Comparison of ENCODE assay signal across 1 cellular context in the genomic region with DNA sequence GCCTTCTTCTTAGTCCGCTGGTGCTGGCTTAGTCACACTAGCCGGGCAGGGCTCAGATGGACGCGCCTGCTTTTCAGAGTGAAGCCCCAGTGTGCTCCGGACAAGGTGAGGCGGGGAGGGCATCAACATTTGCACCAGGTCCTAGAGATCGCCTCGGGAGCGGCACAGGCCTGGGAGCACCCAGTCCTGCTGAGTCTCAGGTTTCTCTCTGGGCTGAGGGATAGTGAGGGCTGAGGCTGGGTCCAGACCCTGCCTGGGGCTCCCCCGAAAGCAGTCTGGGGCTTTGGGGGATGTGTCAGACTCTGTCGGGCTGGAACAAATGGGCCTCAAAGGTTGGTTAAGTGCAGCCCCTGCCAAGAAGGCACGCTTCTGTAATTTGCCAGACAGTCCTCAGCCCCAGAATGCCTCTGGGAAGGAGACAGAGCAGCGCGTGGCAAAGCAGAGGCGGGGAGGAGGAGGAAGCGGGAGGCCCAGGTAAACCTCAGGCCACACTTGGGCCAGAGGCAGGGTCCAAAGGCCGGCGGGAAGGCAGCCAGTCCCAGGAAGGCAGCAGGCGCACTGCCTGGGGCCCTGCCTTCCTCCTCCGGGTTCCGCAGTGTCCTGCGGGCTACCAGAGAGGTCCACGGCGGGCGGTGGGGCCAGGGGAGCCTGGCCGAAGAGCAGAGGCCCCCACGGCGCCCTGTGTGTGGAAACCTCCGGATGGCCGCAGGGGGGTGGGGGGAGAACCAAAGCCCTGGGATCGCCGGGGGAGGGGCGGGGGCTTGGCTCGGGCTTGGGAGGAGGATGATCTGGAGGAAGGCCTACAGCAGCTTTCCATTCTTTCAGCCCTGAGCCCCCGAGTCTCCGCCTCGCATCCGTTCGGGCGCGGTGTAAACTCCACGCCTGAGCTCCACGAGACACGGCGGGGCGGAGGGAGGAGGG.
A peak's percentile ranks its signal among the peaks of the same experiment; 100 is the strongest.
TF ChIP-seq lines count a peak whose summit lies in the region.

No MANE protein-coding gene starts in this region.

TF ChIP-seq in HepG2, 621 proteins besides CTCF, POLR2A, EP300 and RAD21 (continued from another document and continues in another):
- no peak for TF ChIP-seq ZBTB46 (CRISPR knock-in tag; IDR thresholded peaks at IDR 0.05; ENCODE audit: borderline replicate concordance)
- TF ChIP-seq DNMT3B (CRISPR knock-in tag; conservative IDR thresholded peaks at IDR 0.05) = no peak
- peak; percentile 67 for TF ChIP-seq DPF2 (CRISPR knock-in tag; IDR thresholded peaks at IDR 0.05; ENCODE audit: borderline replicate concordance, low read depth)
- TF ChIP-seq NFRKB (IDR thresholded peaks at IDR 0.05) = no peak
- peak; percentile 63; the same call in 1 of the 2 replicates for TF ChIP-seq ZNF350 (CRISPR knock-in tag; IDR thresholded peaks at IDR 0.05; ENCODE audit: borderline replicate concordance, low read depth)
- TF ChIP-seq, protein P1, sequence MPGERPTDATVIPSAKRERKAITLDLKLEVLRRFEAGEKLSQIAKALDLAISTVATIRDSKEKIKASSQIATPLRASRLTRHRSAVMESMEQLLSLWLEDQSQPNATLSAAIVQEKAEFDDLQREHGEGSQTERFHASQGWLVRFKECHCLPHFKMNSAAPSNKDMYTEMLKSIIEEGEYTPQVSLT (CRISPR knock-in tag; IDR thresholded peaks at IDR 0.05; ENCODE audit: borderline replicate concordance, low read depth) = no peak
- TF ChIP-seq ZNF136 (CRISPR knock-in tag; IDR thresholded peaks at IDR 0.05; ENCODE audit: low read depth) = 0 out of 2 replicates have a peak, but pooled peaks have one; percentile 41
- TF ChIP-seq PAXIP1 (CRISPR knock-in tag; conservative IDR thresholded peaks at IDR 0.05) = peak; percentile 92
- TF ChIP-seq MIXL1 (CRISPR knock-in tag; IDR thresholded peaks at IDR 0.05) = no peak
- TF ChIP-seq CBFB (CRISPR knock-in tag; IDR thresholded peaks at IDR 0.05) = peak; percentile 79; the same call in 1 of the 2 replicates
- TF ChIP-seq HNRNPLL (IDR thresholded peaks at IDR 0.05; ENCODE audit: low read depth, low read length, poor library complexity, severe bottlenecking) = peak; percentile 43
- TF ChIP-seq RARA (CRISPR knock-in tag; IDR thresholded peaks at IDR 0.05) = peak; percentile 78
- TF ChIP-seq ZNF782 (CRISPR knock-in tag; IDR thresholded peaks at IDR 0.05; ENCODE audit: borderline replicate concordance) = 0 out of 2 replicates have a peak, but pooled peaks have one; percentile 64
- no peak for TF ChIP-seq CBX1 (IDR thresholded peaks at IDR 0.05; ENCODE audit: low read depth)
- TF ChIP-seq POGK (CRISPR knock-in tag; conservative IDR thresholded peaks at IDR 0.05) = no peak; the same call in none of the 2 replicates
- TF ChIP-seq, protein P2, sequence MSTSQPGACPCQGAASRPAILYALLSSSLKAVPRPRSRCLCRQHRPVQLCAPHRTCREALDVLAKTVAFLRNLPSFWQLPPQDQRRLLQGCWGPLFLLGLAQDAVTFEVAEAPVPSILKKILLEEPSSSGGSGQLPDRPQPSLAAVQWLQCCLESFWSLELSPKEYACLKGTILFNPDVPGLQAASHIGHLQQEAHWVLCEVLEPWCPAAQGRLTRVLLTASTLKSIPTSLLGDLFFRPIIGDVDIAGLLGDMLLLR (CRISPR knock-in tag; IDR thresholded peaks at IDR 0.05) = no peak
- TF ChIP-seq TGIF2 (CRISPR knock-in tag; IDR thresholded peaks at IDR 0.05) = no peak
- TF ChIP-seq TEF (CRISPR knock-in tag; IDR thresholded peaks at IDR 0.05) = no peak
- 0 out of 2 replicates have a peak, but pooled peaks have one; percentile 7 for TF ChIP-seq ZNF747 (CRISPR knock-in tag; IDR thresholded peaks at IDR 0.05; ENCODE audit: borderline replicate concordance)
- TF ChIP-seq, protein P3, sequence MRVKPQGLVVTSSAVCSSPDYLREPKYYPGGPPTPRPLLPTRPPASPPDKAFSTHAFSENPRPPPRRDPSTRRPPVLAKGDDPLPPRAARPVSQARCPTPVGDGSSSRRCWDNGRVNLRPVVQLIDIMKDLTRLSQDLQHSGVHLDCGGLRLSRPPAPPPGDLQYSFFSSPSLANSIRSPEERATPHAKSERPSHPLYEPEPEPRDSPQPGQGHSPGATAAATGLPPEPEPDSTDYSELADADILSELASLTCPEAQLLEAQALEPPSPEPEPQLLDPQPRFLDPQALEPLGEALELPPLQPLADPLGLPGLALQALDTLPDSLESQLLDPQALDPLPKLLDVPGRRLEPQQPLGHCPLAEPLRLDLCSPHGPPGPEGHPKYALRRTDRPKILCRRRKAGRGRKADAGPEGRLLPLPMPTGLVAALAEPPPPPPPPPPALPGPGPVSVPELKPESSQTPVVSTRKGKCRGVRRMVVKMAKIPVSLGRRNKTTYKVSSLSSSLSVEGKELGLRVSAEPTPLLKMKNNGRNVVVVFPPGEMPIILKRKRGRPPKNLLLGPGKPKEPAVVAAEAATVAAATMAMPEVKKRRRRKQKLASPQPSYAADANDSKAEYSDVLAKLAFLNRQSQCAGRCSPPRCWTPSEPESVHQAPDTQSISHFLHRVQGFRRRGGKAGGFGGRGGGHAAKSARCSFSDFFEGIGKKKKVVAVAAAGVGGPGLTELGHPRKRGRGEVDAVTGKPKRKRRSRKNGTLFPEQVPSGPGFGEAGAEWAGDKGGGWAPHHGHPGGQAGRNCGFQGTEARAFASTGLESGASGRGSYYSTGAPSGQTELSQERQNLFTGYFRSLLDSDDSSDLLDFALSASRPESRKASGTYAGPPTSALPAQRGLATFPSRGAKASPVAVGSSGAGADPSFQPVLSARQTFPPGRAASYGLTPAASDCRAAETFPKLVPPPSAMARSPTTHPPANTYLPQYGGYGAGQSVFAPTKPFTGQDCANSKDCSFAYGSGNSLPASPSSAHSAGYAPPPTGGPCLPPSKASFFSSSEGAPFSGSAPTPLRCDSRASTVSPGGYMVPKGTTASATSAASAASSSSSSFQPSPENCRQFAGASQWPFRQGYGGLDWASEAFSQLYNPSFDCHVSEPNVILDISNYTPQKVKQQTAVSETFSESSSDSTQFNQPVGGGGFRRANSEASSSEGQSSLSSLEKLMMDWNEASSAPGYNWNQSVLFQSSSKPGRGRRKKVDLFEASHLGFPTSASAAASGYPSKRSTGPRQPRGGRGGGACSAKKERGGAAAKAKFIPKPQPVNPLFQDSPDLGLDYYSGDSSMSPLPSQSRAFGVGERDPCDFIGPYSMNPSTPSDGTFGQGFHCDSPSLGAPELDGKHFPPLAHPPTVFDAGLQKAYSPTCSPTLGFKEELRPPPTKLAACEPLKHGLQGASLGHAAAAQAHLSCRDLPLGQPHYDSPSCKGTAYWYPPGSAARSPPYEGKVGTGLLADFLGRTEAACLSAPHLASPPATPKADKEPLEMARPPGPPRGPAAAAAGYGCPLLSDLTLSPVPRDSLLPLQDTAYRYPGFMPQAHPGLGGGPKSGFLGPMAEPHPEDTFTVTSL (CRISPR knock-in tag; IDR thresholded peaks at IDR 0.05; ENCODE audit: borderline replicate concordance) = no peak; the same call in 1 of the 2 replicates
- peak; percentile 57; the same call in 1 of the 2 replicates for TF ChIP-seq ZNF335 (CRISPR knock-in tag; IDR thresholded peaks at IDR 0.05)
- no peak; the same call in 1 of the 2 replicates for TF ChIP-seq ZSCAN21 (CRISPR knock-in tag; IDR thresholded peaks at IDR 0.05; ENCODE audit: borderline replicate concordance)
- TF ChIP-seq ZNF263 (CRISPR knock-in tag; IDR thresholded peaks at IDR 0.05) = peak; percentile 88
- TF ChIP-seq KDM2A (CRISPR knock-in tag; IDR thresholded peaks at IDR 0.05; ENCODE audit: borderline replicate concordance, low read depth) = peak; percentile 78; the same call in 1 of the 2 replicates
- peak; percentile 35; the same call in 1 of the 2 replicates for TF ChIP-seq PHF20 (CRISPR knock-in tag; IDR thresholded peaks at IDR 0.05)
- TF ChIP-seq GABPA (IDR thresholded peaks at IDR 0.05; ENCODE audit: low read depth, low read length) = no peak
- peak; percentile 23; the same call in 1 of the 2 replicates for TF ChIP-seq GABPA (CRISPR knock-in tag; IDR thresholded peaks at IDR 0.05; ENCODE audit: low read depth)
- TF ChIP-seq SATB2 (CRISPR knock-in tag; IDR thresholded peaks at IDR 0.05) = no peak
- TF ChIP-seq, protein P4, sequence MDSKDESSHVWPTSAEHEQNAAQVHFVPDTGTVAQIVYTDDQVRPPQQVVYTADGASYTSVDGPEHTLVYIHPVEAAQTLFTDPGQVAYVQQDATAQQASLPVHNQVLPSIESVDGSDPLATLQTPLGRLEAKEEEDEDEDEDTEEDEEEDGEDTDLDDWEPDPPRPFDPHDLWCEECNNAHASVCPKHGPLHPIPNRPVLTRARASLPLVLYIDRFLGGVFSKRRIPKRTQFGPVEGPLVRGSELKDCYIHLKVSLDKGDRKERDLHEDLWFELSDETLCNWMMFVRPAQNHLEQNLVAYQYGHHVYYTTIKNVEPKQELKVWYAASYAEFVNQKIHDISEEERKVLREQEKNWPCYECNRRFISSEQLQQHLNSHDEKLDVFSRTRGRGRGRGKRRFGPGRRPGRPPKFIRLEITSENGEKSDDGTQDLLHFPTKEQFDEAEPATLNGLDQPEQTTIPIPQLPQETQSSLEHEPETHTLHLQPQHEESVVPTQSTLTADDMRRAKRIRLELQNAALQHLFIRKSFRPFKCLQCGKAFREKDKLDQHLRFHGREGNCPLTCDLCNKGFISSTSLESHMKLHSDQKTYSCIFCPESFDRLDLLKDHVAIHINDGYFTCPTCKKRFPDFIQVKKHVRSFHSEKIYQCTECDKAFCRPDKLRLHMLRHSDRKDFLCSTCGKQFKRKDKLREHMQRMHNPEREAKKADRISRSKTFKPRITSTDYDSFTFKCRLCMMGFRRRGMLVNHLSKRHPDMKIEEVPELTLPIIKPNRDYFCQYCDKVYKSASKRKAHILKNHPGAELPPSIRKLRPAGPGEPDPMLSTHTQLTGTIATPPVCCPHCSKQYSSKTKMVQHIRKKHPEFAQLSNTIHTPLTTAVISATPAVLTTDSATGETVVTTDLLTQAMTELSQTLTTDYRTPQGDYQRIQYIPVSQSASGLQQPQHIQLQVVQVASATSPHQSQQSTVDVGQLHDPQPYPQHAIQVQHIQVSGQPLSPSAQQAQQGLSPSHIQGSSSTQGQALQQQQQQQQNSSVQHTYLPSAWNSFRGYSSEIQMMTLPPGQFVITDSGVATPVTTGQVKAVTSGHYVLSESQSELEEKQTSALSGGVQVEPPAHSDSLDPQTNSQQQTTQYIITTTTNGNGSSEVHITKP (CRISPR knock-in tag; IDR thresholded peaks at IDR 0.05; ENCODE audit: low read depth) = 0 out of 2 replicates have a peak, but pooled peaks have one; percentile 40
- TF ChIP-seq, protein P5, sequence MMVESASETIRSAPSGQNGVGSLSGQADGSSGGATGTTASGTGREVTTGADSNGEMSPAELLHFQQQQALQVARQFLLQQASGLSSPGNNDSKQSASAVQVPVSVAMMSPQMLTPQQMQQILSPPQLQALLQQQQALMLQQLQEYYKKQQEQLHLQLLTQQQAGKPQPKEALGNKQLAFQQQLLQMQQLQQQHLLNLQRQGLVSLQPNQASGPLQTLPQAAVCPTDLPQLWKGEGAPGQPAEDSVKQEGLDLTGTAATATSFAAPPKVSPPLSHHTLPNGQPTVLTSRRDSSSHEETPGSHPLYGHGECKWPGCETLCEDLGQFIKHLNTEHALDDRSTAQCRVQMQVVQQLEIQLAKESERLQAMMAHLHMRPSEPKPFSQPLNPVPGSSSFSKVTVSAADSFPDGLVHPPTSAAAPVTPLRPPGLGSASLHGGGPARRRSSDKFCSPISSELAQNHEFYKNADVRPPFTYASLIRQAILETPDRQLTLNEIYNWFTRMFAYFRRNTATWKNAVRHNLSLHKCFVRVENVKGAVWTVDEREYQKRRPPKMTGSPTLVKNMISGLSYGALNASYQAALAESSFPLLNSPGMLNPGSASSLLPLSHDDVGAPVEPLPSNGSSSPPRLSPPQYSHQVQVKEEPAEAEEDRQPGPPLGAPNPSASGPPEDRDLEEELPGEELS (CRISPR knock-in tag; IDR thresholded peaks at IDR 0.05) = peak; percentile 72
